In the genomic region with DNA sequence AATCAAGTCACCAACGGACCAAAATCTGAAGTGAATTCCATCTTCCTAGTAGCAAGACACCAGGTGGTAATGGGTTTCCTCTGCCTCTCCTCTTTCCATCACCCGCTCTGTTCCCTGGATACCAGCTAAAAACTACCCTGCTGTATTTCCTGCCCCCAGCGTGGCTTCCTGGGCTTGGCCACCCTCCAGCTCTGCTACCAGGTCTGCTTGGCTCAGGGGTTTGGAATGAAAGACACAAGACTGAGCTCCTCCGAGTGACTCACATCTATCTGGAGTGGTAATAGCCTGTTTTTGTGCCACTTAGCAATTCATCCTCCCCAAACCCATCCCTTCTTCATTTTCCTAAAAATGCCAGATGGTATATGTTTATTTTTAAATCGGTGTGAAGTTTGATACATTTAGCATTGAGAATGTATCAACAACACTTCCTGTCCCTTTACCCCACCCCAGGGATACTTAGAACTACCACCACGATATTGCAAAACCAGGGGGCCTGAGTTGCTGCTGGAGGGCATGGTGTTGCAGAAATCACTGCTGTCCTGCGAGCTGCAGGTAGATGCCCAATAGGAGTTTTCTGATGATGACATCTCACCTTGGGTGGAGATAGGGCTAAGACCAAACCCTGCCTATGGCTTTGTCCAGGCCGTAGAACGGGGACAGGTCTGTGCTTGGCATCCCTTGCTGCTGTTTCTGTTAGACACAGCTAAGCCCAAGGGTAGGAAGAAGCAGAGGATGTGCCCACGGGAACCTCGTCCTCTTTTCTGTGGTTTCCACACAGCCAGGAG, we compare ENCODE assay signal across 10 cellular contexts. TPM values are rescaled to one million over a fixed set of nuclear protein-coding genes. Genes with fewer than 3 reads are reported as not detected.
A peak's percentile ranks its signal among the peaks of the same experiment; 100 is the strongest.
DNase-seq lines count a peak whose midpoint lies in the region; ATAC-seq and TF ChIP-seq lines count a peak whose summit lies in the region.
"Had no signal": no experiment of that assay in that cellular context is flagged by ENCODE, and none has a peak within 500 bp of the region (broad histone marks: within the 10 kb centered on the region; RNA-seq: fewer than 3 reads in every experiment).

No MANE protein-coding gene starts in this region.

- H3K27me3 Mint-ChIP-seq in stimulated activated memory B cell treated with anti-CD40 and anti-IgM and Interleukin-4, amounts not matched to agents 10 μg/mL and 1 μg/mL and 100 μg/mL, for 72 hours = no peaks in the 10 kb centered on the region

- H3K9me3 ChIP-seq in suprapubic skin = no peaks in the 10 kb centered on the region

- H3K4me3 Mint-ChIP-seq in stimulated activated memory B cell treated with anti-CD40 and anti-IgM and Interleukin-4, amounts not matched to agents 10 μg/mL and 1 μg/mL and 100 μg/mL, for 72 hours = no peak overlapping the region
- H3K4me3 Mint-ChIP-seq: endodermal cell had no signal

- DNase-seq in NCI-H2029 (lab: John Stamatoyannopoulos, UW) (peak; percentile 36), NCI-H2029 treated with DMSO at 0.1 percent for 48 hours (lab: John Stamatoyannopoulos, UW) (no peak), T1000 (lab: John Stamatoyannopoulos, UW) (peak; percentile 90), glomerular visceral epithelial cell (ENCODE audit: extremely low spot score) (peak; percentile 96), suprapubic skin (ENCODE audit: low spot score in 2 of 2) (peak in 1 of 2 donors; percentile 48), AML-193 (lab: John Stamatoyannopoulos, UW) (no peak)
- DNase-seq: endodermal cell had no signal

- H3K27me3 ChIP-seq in suprapubic skin = no peaks in the 10 kb centered on the region

- no peaks in the 10 kb centered on the region for H3K36me3 ChIP-seq in suprapubic skin

- TF ChIP-seq EP300 in suprapubic skin (IDR thresholded peaks at IDR 0.05) = no peak

- no peak overlapping the region for H3K27ac Mint-ChIP-seq in stimulated activated memory B cell treated with anti-CD40 and anti-IgM and Interleukin-4, amounts not matched to agents 10 μg/mL and 1 μg/mL and 100 μg/mL, for 72 hours
- H3K27ac Mint-ChIP-seq: endodermal cell had no signal

- no peak for ATAC-seq in stimulated activated memory B cell treated with anti-CD40 and anti-IgM and Interleukin-4, amounts not matched to agents 10 μg/mL and 1 μg/mL and 100 μg/mL, for 72 hours
- ATAC-seq in HG02885 (IDR thresholded peaks at IDR 0.05; ENCODE audit: poor library complexity, unreplicated experiment) = no peak

- TF ChIP-seq POLR2A in suprapubic skin (IDR thresholded peaks at IDR 0.05) = no peak

- H3K4me3 ChIP-seq in suprapubic skin = no peak overlapping the region

- no peaks in the 10 kb centered on the region for H3K36me3 Mint-ChIP-seq in stimulated activated memory B cell treated with anti-CD40 and anti-IgM and Interleukin-4, amounts not matched to agents 10 μg/mL and 1 μg/mL and 100 μg/mL, for 72 hours

- H3K9me3 Mint-ChIP-seq in stimulated activated memory B cell treated with anti-CD40 and anti-IgM and Interleukin-4, amounts not matched to agents 10 μg/mL and 1 μg/mL and 100 μg/mL, for 72 hours = no peaks in the 10 kb centered on the region
- H3K9me3 Mint-ChIP-seq: endodermal cell had no signal

- TF ChIP-seq CTCF in suprapubic skin (IDR thresholded peaks at IDR 0.05) = no peak

- peaks cover 4% of the 10 kb centered on the region for H3K4me1 Mint-ChIP-seq in stimulated activated memory B cell treated with anti-CD40 and anti-IgM and Interleukin-4, amounts not matched to agents 10 μg/mL and 1 μg/mL and 100 μg/mL, for 72 hours
- H3K4me1 Mint-ChIP-seq: endodermal cell had no signal

- H3K27ac ChIP-seq in suprapubic skin = peak overlapping the region; percentile 26
- H3K27ac ChIP-seq: C4-2B had no signal

- 37% methylated on average over 11 of the region's 11 CpGs for WGBS in suprapubic skin

- peaks cover 19% of the 10 kb centered on the region for H3K4me1 ChIP-seq in suprapubic skin

RNA-seq across cellular contexts. Expression of gene MICAL3, which starts 7.5 kb away (rescaled TPM):
- total RNA-seq in suprapubic skin = 10 to 100 TPM; 30.4 to 57.1 (median 37.7) TPM

RNA-seq across cellular contexts. Expression of gene PEX26, which starts 45.9 kb away (rescaled TPM):
- total RNA-seq in suprapubic skin = 10 to 100 TPM; 31.7 to 47.3 (median 39.1) TPM

Comparison
In these comparisons a context has a peak if more than half of its experiments do, and no peak if none do; other contexts are left out.
1. DNase-seq: peak in NCI-H2029 (single experiment), T1000 (single experiment) and glomerular visceral epithelial cell (single experiment); none in NCI-H2029 treated with DMSO at 0.1 percent for 48 hours (single experiment) and AML-193 (0 of 2).